ENCODE assay signal across 16 cellular contexts in genomic region chr6:147166360-147166944, GRCh38. TPM values are rescaled to one million over a fixed set of nuclear protein-coding genes. Genes with fewer than 3 reads are reported as not detected.
DNase-seq lines count a peak whose midpoint lies in the region; TF ChIP-seq lines count a peak whose summit lies in the region.
"Had no signal": no experiment of that assay in that cellular context is flagged by ENCODE, and none has a peak within 500 bp of the region (broad histone marks: within the 10 kb centered on the region; RNA-seq: fewer than 3 reads in every experiment).

No MANE protein-coding gene starts in this region.

- no peaks in the 10 kb centered on the region for H3F3A ChIP-seq in MM.1S (ENCODE audit: insufficient read depth, low read length)

- H3K27ac ChIP-seq in mammary epithelial cell (ENCODE audit: insufficient read depth, low read depth, low read length) (no peak overlapping the region), breast epithelium (no peak overlapping the region), OCI-LY7 (ENCODE audit: low read depth, low read length, poor library complexity, severe bottlenecking) (no peak overlapping the region), MM.1S (ENCODE audit: low read length) (no peak overlapping the region)
- H3K27ac ChIP-seq: foreskin keratinocyte had no signal

- H3K9me2 ChIP-seq in OCI-LY7 (ENCODE audit: insufficient read depth, low read length) (no peaks in the 10 kb centered on the region), MM.1S (replicated peaks; ENCODE audit: insufficient read depth, low read length) (no peaks in the 10 kb centered on the region)

- peaks cover 16% of the 10 kb centered on the region for H3K4me1 Mint-ChIP-seq in endothelial cell (ENCODE audit: unreplicated experiment)
- H3K4me1 Mint-ChIP-seq: IgD-negative memory B cell, neural crest cell had no signal

- H3K36me3 Mint-ChIP-seq in endothelial cell (ENCODE audit: low read depth, unreplicated experiment): peaks cover 7% of the 10 kb centered on the region
- H3K36me3 Mint-ChIP-seq: IgD-negative memory B cell had no signal

- in situ Hi-C loops in mammary epithelial cell (cut with MboI; ENCODE audit: low sequenced_read_pairs in 2 of 2): no loop called here

- no peak overlapping the region for H3K4me3 Mint-ChIP-seq in endothelial cell (ENCODE audit: unreplicated experiment)
- H3K4me3 Mint-ChIP-seq: IgD-negative memory B cell, neural crest cell had no signal

- H3K9ac ChIP-seq in mammary epithelial cell (ENCODE audit: insufficient read depth, low read length) (no peak overlapping the region), MM.1S (ENCODE audit: low read length) (no peak overlapping the region)

- peaks cover 2% of the 10 kb centered on the region for H3K27me3 Mint-ChIP-seq in endothelial cell (ENCODE audit: unreplicated experiment)

- H4K20me1 ChIP-seq in mammary epithelial cell (ENCODE audit: insufficient read depth, low read length) (no peaks in the 10 kb centered on the region), OCI-LY7 (ENCODE audit: insufficient read depth, low read length) (no peaks in the 10 kb centered on the region), MM.1S (ENCODE audit: insufficient read depth, low read length) (no peaks in the 10 kb centered on the region)

- BruUV-seq in mammary epithelial cell (replicated peaks; lab: Mats Ljungman, UMichigan) (no TSS peak), OCI-LY7 (replicated peaks; lab: Mats Ljungman, UMichigan) (no TSS peak)

- peak overlapping the region; percentile 70 for H3K27ac Mint-ChIP-seq in endothelial cell (ENCODE audit: unreplicated experiment)
- H3K27ac Mint-ChIP-seq: IgD-negative memory B cell had no signal

- H3K4me1 ChIP-seq in mammary epithelial cell (ENCODE audit: insufficient read depth, low read length) (peaks cover 21% of the 10 kb centered on the region), breast epithelium (no peaks in the 10 kb centered on the region), OCI-LY7 (ENCODE audit: insufficient read depth, low read length, poor library complexity, severe bottlenecking) (no peaks in the 10 kb centered on the region), MM.1S (ENCODE audit: low read length) (no peaks in the 10 kb centered on the region)

- H3K27me3 ChIP-seq in mammary epithelial cell (ENCODE audit: insufficient read depth, low read length) (no peaks in the 10 kb centered on the region), breast epithelium (no peaks in the 10 kb centered on the region), MM.1S (replicated peaks; ENCODE audit: insufficient read depth, low read length) (no peaks in the 10 kb centered on the region)
- H3K27me3 ChIP-seq: foreskin keratinocyte had no signal

- H3K4me2 ChIP-seq in mammary epithelial cell (ENCODE audit: insufficient read depth, low read depth, low read length) (no peak overlapping the region), OCI-LY7 (ENCODE audit: low read length) (no peak overlapping the region), MM.1S (ENCODE audit: low read depth, low read length) (no peak overlapping the region)

- intact Hi-C loops in mammary epithelial cell (cut with micrococcal nuclease) (no loop called here), breast epithelium (cut with DNase I; ENCODE audit: low total_unique reads) (no loop called here), OCI-LY7 (cut with micrococcal nuclease; ENCODE audit: unreplicated experiment) (no loop called here)

- TF ChIP-seq CTCF in mammary epithelial cell (conservative IDR thresholded peaks at IDR 0.05 in 1 of 2, IDR thresholded peaks at IDR 0.05 in 1 of 2; ENCODE audit: extremely low read depth in 1 of 2, insufficient read depth in 1 of 2, low read depth in 1 of 2, low read length in 2 of 2): no peak
- TF ChIP-seq CTCF in breast epithelium (IDR thresholded peaks at IDR 0.05): no peak
- TF ChIP-seq CTCF in endothelial cell (IDR thresholded peaks at IDR 0.05; ENCODE audit: unreplicated experiment): no peak
- TF ChIP-seq CTCF in OCI-LY7 (conservative IDR thresholded peaks at IDR 0.05; ENCODE audit: low read length): no peak
- TF ChIP-seq CTCF in MM.1S (IDR thresholded peaks at IDR 0.05; ENCODE audit: low read length): no peak

- DNase-seq in mammary epithelial cell (peak; percentile 2), breast epithelium (ENCODE audit: low spot score in 2 of 2) (no peak), OCI-M1 (lab: John Stamatoyannopoulos, UW) (peak; percentile 97), endothelial cell (ENCODE audit: low spot score) (peak; percentile 7), activated gamma-delta T cell (lab: John Stamatoyannopoulos, UW) (no peak), OCI-LY7 (ENCODE audit: low spot score) (no peak), putamen (ENCODE audit: low spot score) (no peak), MM.1S (no peak)
- DNase-seq: activated CD4-positive, alpha-beta T cell treated with anti-CD3 and anti-CD28 coated beads for 4 hours; activated effector memory CD4-positive, alpha-beta T cell treated with Interleukin-2 at 50 U/mL for 16 hours; foreskin keratinocyte; left cardiac atrium; NCI-H510A; stimulated activated CD4-positive, alpha-beta T cell treated with anti-CD3 and anti-CD28 coated beads, Interleukin-15, amount 100 ng/mL, for 24 hours had no signal

- H3K79me2 ChIP-seq in mammary epithelial cell (ENCODE audit: insufficient read depth, low read length): no peaks in the 10 kb centered on the region
- no peaks in the 10 kb centered on the region for H3K79me2 ChIP-seq in OCI-LY7 (ENCODE audit: insufficient read depth, low read depth, low read length)
- no peaks in the 10 kb centered on the region for H3K79me2 ChIP-seq in MM.1S (ENCODE audit: low read length)

- 54% methylated on average over 2 of the region's 2 CpGs for WGBS in mammary epithelial cell (ENCODE audit: low coverage, missing lambda C conversion rate)

- CTCF ChIA-PET in mammary epithelial cell (lab: Charles Lee; ENCODE audit: low non-redundant PET): no interaction called here
- CTCF ChIA-PET in OCI-LY7 (lab: Charles Lee; ENCODE audit: unreplicated experiment): no interaction called here

- H3K9me3 ChIP-seq in mammary epithelial cell (replicated peaks; ENCODE audit: insufficient read depth, low read length) (no peaks in the 10 kb centered on the region), breast epithelium (no peaks in the 10 kb centered on the region), OCI-LY7 (ENCODE audit: low read length) (no peaks in the 10 kb centered on the region), MM.1S (replicated peaks; ENCODE audit: insufficient read depth, low read length) (no peaks in the 10 kb centered on the region)

- H3K4me3 ChIP-seq in mammary epithelial cell (replicated peaks in 1 of 3; ENCODE audit: insufficient read depth in 1 of 3, low read depth in 2 of 3, low read length in 3 of 3): no peak overlapping the region
- H3K4me3 ChIP-seq in breast epithelium: no peak overlapping the region
- H3K4me3 ChIP-seq in OCI-LY7 (ENCODE audit: low read depth, low read length, poor library complexity, severe bottlenecking): no peak overlapping the region
- no peak overlapping the region for H3K4me3 ChIP-seq in MM.1S (ENCODE audit: low read length)

- dilution Hi-C loops in mammary epithelial cell (cut with HindIII; ENCODE audit: low sequenced_read_pairs): no loop called here

- H3K9me3 Mint-ChIP-seq in endothelial cell (ENCODE audit: unreplicated experiment): no peaks in the 10 kb centered on the region
- H3K9me3 Mint-ChIP-seq: neural crest cell had no signal

- no peaks in the 10 kb centered on the region for H3K36me3 ChIP-seq in mammary epithelial cell (ENCODE audit: insufficient read depth, low read length)
- H3K36me3 ChIP-seq in breast epithelium: no peaks in the 10 kb centered on the region
- H3K36me3 ChIP-seq in OCI-LY7 (ENCODE audit: insufficient read depth, low read length): no peaks in the 10 kb centered on the region
- H3K36me3 ChIP-seq in MM.1S (replicated peaks; ENCODE audit: insufficient read depth, low read length): no peaks in the 10 kb centered on the region

- POLR2A ChIA-PET in OCI-LY7 (lab: Charles Lee): interaction anchor here (0.6 kb wide), 1 partner anchor 232 kb away, joined by 4 read pairs; no protein-coding TSS in a partner anchor

- TF ChIP-seq POLR2A in breast epithelium (IDR thresholded peaks at IDR 0.05): no peak

- H2AFZ ChIP-seq in mammary epithelial cell (ENCODE audit: low read depth, low read length) (peak overlapping the region; percentile 72), OCI-LY7 (ENCODE audit: low read length) (no peak overlapping the region), MM.1S (ENCODE audit: low read length) (no peak overlapping the region)

RNA-seq across cellular contexts. Expression of gene STXBP5, which starts 37.8 kb away (rescaled TPM):
- total RNA-seq in mammary epithelial cell: 10 to 100 TPM; 31.4 to 42.0 TPM
- polyA plus RNA-seq in mammary epithelial cell: 19.0 TPM
- polyA minus RNA-seq in mammary epithelial cell: 47.1 TPM
- total RNA-seq in breast epithelium: 10 to 100 TPM; 21.3 to 43.6 (median 26.9) TPM
- 26.9 TPM for total RNA-seq in endothelial cell (ENCODE audit: unreplicated experiment)
- 7.2 and 12.3 TPM in 2 replicates for total RNA-seq in OCI-LY7 (2014; rRNA removed; shearing (Covaris generic))
- total RNA-seq in OCI-LY7 (2022): 14.1 and 15.4 TPM in 2 replicates

Comparison
In these comparisons a context has a peak if more than half of its experiments do, and no peak if none do; other contexts are left out.
1. DNase-seq: peak in mammary epithelial cell (single experiment), OCI-M1 (single experiment) and endothelial cell (single experiment); none in breast epithelium (0 of 2), activated gamma-delta T cell (single experiment), OCI-LY7 (single experiment), putamen (single experiment) and MM.1S (single experiment).